8 cellular contexts compared by ENCODE assay signal in genomic region chr17:57861000-57861736, GRCh38. TPM values are rescaled to one million over a fixed set of nuclear protein-coding genes. Genes with fewer than 3 reads are reported as not detected.
DNase-seq lines count a peak whose midpoint lies in the region; ATAC-seq and TF ChIP-seq lines count a peak whose summit lies in the region.

No MANE protein-coding gene starts in this region.

- no peak for ATAC-seq in HG03521 (IDR thresholded peaks at IDR 0.05; ENCODE audit: unreplicated experiment)

- H4K20me1 ChIP-seq in osteoblast (ENCODE audit: insufficient read depth, low read length): no peaks in the 10 kb centered on the region

- peaks cover 23% of the 10 kb centered on the region for H3K4me1 ChIP-seq in osteoblast (ENCODE audit: insufficient read depth, low read length)

- peak overlapping the region; percentile 82 for H3K4me2 ChIP-seq in osteoblast (ENCODE audit: insufficient read depth, low read length)

- peak overlapping the region; percentile 70 for H3K4me3 ChIP-seq in osteoblast (ENCODE audit: insufficient read depth, low read length)

- no peaks in the 10 kb centered on the region for H3K9me3 ChIP-seq in osteoblast (ENCODE audit: low read depth, low read length)

- H3K79me2 ChIP-seq in osteoblast (ENCODE audit: insufficient read depth, low read length): no peaks in the 10 kb centered on the region

- H3K27me3 ChIP-seq in osteoblast (ENCODE audit: insufficient read depth, low read length): no peaks in the 10 kb centered on the region

- no peak for TF ChIP-seq CTCF in osteoblast (IDR thresholded peaks at IDR 0.05; ENCODE audit: extremely low read depth, low read depth, low read length)

- peak overlapping the region; percentile 27 for H2AFZ ChIP-seq in osteoblast (ENCODE audit: low read length)

- peaks cover 3% of the 10 kb centered on the region for H3K36me3 ChIP-seq in osteoblast (ENCODE audit: insufficient read depth, low read length)

- peak; percentile 17 to 68 (median 47) for DNase-seq in NCI-H1417 (lab: John Stamatoyannopoulos, UW)
- no peak for DNase-seq in NCI-H1417 treated with DMSO at 0.1 percent for 48 hours (lab: John Stamatoyannopoulos, UW)
- peak; percentile 96 for DNase-seq in NCI-H69 (lab: John Stamatoyannopoulos, UW)
- DNase-seq in activated effector memory CD4-positive, alpha-beta T cell treated with Interleukin-2 at 50 U/mL for 16 hours: peak; percentile 34
- peak; percentile 52 for DNase-seq in germinal center (ENCODE audit: low spot score)
- DNase-seq in osteoblast (ENCODE audit: insufficient read length, low spot score, missing footprints): peak; percentile 87
- DNase-seq in cortex of kidney (lab: John Stamatoyannopoulos, UW): no peak

- peak overlapping the region; percentile 45 for H3K27ac ChIP-seq in osteoblast (ENCODE audit: low read depth, low read length)

RNA-seq across cellular contexts. Expression of gene MRPS23, which starts 11.3 kb away (rescaled TPM):
- 17.1 and 19.9 TPM in 2 replicates for total RNA-seq in osteoblast

Comparison
In these comparisons a context has a peak if more than half of its experiments do, and no peak if none do; other contexts are left out.
1. DNase-seq: peak in NCI-H1417 (3 of 3), NCI-H69 (single experiment), activated effector memory CD4-positive, alpha-beta T cell treated with Interleukin-2 at 50 U/mL for 16 hours (single experiment), germinal center (single experiment) and osteoblast (single experiment); none in NCI-H1417 treated with DMSO at 0.1 percent for 48 hours (single experiment) and cortex of kidney (single experiment).